ENCODE assay signal across 8 cellular contexts in the genomic region with DNA sequence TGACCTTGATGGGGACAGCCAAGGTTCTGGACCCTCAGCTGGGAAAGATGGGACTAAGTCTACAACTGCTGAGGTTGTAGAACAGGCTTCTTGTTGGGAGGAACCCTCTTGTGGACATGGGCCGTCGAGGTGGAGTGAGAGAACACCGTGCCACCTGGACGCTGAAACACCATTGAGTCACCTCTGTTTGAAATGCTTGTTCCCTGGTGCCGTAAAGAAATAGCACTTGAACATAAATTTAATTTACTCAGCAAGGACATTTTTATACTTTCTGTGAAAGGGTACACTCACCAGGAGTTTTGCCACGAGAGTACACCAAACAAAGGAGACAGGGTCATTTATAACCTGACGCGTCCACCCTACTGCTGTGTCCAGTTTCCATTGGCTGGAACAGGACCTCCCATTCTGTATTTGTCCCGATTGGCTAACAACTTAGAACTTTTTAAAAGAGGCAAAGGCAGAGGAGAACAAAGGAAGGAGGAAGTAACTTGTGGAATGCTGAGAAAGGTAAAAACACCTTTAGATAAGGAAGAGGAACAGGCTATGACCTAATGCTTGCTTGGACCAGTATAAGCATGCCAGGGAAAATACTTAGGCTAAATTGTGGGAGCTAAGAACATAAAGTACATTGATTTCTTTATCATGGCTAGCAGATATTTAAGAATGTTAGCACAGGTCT. TPM values are rescaled to one million over a fixed set of nuclear protein-coding genes. Genes with fewer than 3 reads are reported as not detected.
A peak's percentile ranks its signal among the peaks of the same experiment; 100 is the strongest.
DNase-seq lines count a peak whose midpoint lies in the region; TF ChIP-seq lines count a peak whose summit lies in the region.
"Not testable (repeated sequence)": the region's sequence is repeated elsewhere in the genome, so short reads cannot be mapped to it uniquely, and the experiment has no call there.

No MANE protein-coding gene starts in this region.

- 80% methylated on average over 9 of the region's 9 CpGs for WGBS in hepatocyte (ENCODE audit: low lambda C conversion rate, missing lambda C conversion rate)
- 81 to 82% methylated on average over 9 of the region's 9 CpGs for WGBS in tibial nerve, 2 donors

- intact Hi-C loops in breast epithelium (cut with DNase I; ENCODE audit: low total_unique reads), result not testable (repeated sequence)

- not testable (repeated sequence) for TF ChIP-seq POLR2A in Peyer's patch (IDR thresholded peaks at IDR 0.05); breast epithelium (IDR thresholded peaks at IDR 0.05); tibial nerve (IDR thresholded peaks at IDR 0.05)

- not testable (repeated sequence) for H3K27me3 ChIP-seq in Peyer's patch; breast epithelium; hepatocyte; mucosa of rectum (ENCODE audit: control insufficient read depth in 2 of 2, insufficient read depth in 2 of 2, low read length in 2 of 2); rectal smooth muscle tissue (ENCODE audit: control insufficient read depth, insufficient read depth, low read length); tibial nerve

- TF ChIP-seq EP300 in tibial nerve (IDR thresholded peaks at IDR 0.05), result not testable (repeated sequence)

- H3K9me3 ChIP-seq in Peyer's patch; breast epithelium; hepatocyte (ENCODE audit: low read depth); mucosa of rectum (ENCODE audit: control insufficient read depth in 2 of 2, low read length in 2 of 2); tibial nerve: not testable (repeated sequence)

- H3K36me3 ChIP-seq in Peyer's patch (peaks cover 0 to 14% (median 0%) of the 10 kb centered on the region in 3 donors), mucosa of rectum (ENCODE audit: control insufficient read depth in 2 of 2, insufficient read depth in 2 of 2, low read length in 2 of 2) (peaks cover 21% of the 10 kb centered on the region in 2 donors), rectal smooth muscle tissue (ENCODE audit: control insufficient read depth, insufficient read depth, low read length) (peaks cover 12% of the 10 kb centered on the region), tibial nerve (peaks cover 0 to 37% (median 0%) of the 10 kb centered on the region in 3 donors)
- not testable (repeated sequence) for H3K36me3 ChIP-seq in breast epithelium; hepatocyte (replicated peaks; ENCODE audit: insufficient read depth, low read depth)

- H3K27ac ChIP-seq in 22Rv1, result peak overlapping the region; percentile 58
- H3K27ac ChIP-seq in Peyer's patch, result peak overlapping the region in 3 of 4 donors; percentile 68 to 79 (median 75)
- H3K27ac ChIP-seq in breast epithelium, result peak overlapping the region; percentile 84 to 88
- H3K27ac ChIP-seq in hepatocyte, result peak overlapping the region; percentile 84
- H3K27ac ChIP-seq in mucosa of rectum (ENCODE audit: low read depth in 2 of 2, low read length in 2 of 2), result peak overlapping the region; percentile 87 to 95
- H3K27ac ChIP-seq in rectal smooth muscle tissue (ENCODE audit: low read depth, low read length), result peak overlapping the region; percentile 37
- peak overlapping the region in 3 of 4 donors; percentile 26 to 59 (median 52) for H3K27ac ChIP-seq in tibial nerve

- peaks cover 0 to 38% (median 5%) of the 10 kb centered on the region in 4 donors for H3K4me1 ChIP-seq in Peyer's patch
- H3K4me1 ChIP-seq in breast epithelium; rectal smooth muscle tissue (ENCODE audit: control insufficient read depth, insufficient read depth, low read length): not testable (repeated sequence)
- peaks cover 41% of the 10 kb centered on the region for H3K4me1 ChIP-seq in hepatocyte (ENCODE audit: insufficient read depth)
- peaks cover 27 to 34% of the 10 kb centered on the region in 2 donors for H3K4me1 ChIP-seq in mucosa of rectum (ENCODE audit: control insufficient read depth in 2 of 2, insufficient read depth in 2 of 2, low read length in 2 of 2)
- peaks cover 0 to 25% (median 3%) of the 10 kb centered on the region in 4 donors for H3K4me1 ChIP-seq in tibial nerve

- H3K4me3 ChIP-seq in Peyer's patch; breast epithelium; epithelial cell of esophagus (ENCODE audit: low read length); hepatocyte; rectal smooth muscle tissue (ENCODE audit: low read length); tibial nerve: not testable (repeated sequence)
- peak overlapping the region in 1 of 2 donors; percentile 8 for H3K4me3 ChIP-seq in mucosa of rectum (ENCODE audit: low read length in 2 of 2)

- not testable (repeated sequence) for H3K4me2 ChIP-seq in hepatocyte

- not testable (repeated sequence) for H4K20me1 ChIP-seq in hepatocyte (ENCODE audit: insufficient read depth, poor library complexity, severe bottlenecking)

- H3K79me2 ChIP-seq in hepatocyte, result peaks cover 30% of the 10 kb centered on the region

- peak overlapping the region in 1 of 2 donors; percentile 65 for H3K9ac ChIP-seq in mucosa of rectum (ENCODE audit: low read depth in 1 of 2, low read length in 2 of 2)
- not testable (repeated sequence) for H3K9ac ChIP-seq in rectal smooth muscle tissue (ENCODE audit: low read length)

- TF ChIP-seq CTCF in 22Rv1 (IDR thresholded peaks at IDR 0.05); Peyer's patch (IDR thresholded peaks at IDR 0.05); breast epithelium (IDR thresholded peaks at IDR 0.05); epithelial cell of esophagus (IDR thresholded peaks at IDR 0.05; ENCODE audit: insufficient read depth, low read depth, low read length, missing control alignments); hepatocyte (IDR thresholded peaks at IDR 0.05; ENCODE audit: poor library complexity); tibial nerve (IDR thresholded peaks at IDR 0.05): not testable (repeated sequence)

- not testable (repeated sequence) for DNase-seq in Peyer's patch; breast epithelium (ENCODE audit: low spot score in 2 of 2); hepatocyte (ENCODE audit: low spot score); tibial nerve (ENCODE audit: low spot score in 2 of 2)
- peak; percentile 57 for DNase-seq in epithelial cell of esophagus (ENCODE audit: low read depth)

- not testable (repeated sequence) for H3K9me2 ChIP-seq in hepatocyte (replicated peaks; ENCODE audit: insufficient read depth)

- not testable (repeated sequence) for H2AFZ ChIP-seq in hepatocyte

RNA-seq across cellular contexts. Expression of gene CAPN2, which starts 27.9 kb away (rescaled TPM):
- 100 to 1,000 TPM; 143 to 276 (median 202) TPM for total RNA-seq in Peyer's patch
- total RNA-seq in breast epithelium, result 100 to 1,000 TPM; 162 to 192 (median 164) TPM
- total RNA-seq in hepatocyte, result 123 and 147 TPM in 2 replicates
- polyA plus RNA-seq in hepatocyte, result 161 and 162 TPM in 2 replicates
- total RNA-seq in tibial nerve, result 100 to 1,000 TPM; 160 to 207 (median 177) TPM

Comparison
In these comparisons a context has a peak if more than half of its experiments do, and no peak if none do; other contexts are left out.
1. H3K27ac ChIP-seq: peak in every context shown above with its lines; median percentile 91 in mucosa of rectum; 86 in breast epithelium; 84 in hepatocyte; 75 in Peyer's patch; 58 in 22Rv1; 52 in tibial nerve; 37 in rectal smooth muscle tissue.